ENCODE assay signal across 10 cellular contexts in genomic region chr10:60314306-60314940, GRCh38.
DNase-seq lines count a peak whose midpoint lies in the region; ATAC-seq and TF ChIP-seq lines count a peak whose summit lies in the region.
"Had no signal": no experiment of that assay in that cellular context is flagged by ENCODE, and none has a peak within 500 bp of the region (broad histone marks: within the 10 kb centered on the region; RNA-seq: fewer than 3 reads in every experiment).

No MANE protein-coding gene starts in this region.

- H3K27ac Mint-ChIP-seq in stimulated activated naive CD8-positive, alpha-beta T cell treated with anti-CD3 and anti-CD28 coated beads, Interleukin-15, amount 100 ng/mL, for 72 hours = no peak overlapping the region

- no peaks in the 10 kb centered on the region for H3K9me2 ChIP-seq in PC-3 (replicated peaks; ENCODE audit: low read length)

- H4K20me1 ChIP-seq in PC-3 (ENCODE audit: low read length) (no peaks in the 10 kb centered on the region), fibroblast of lung (ENCODE audit: control insufficient read depth, extremely low read depth, insufficient read depth, low read length) (no peaks in the 10 kb centered on the region)

- POLR2A ChIA-PET in PC-3 (lab: Charles Lee; ENCODE audit: unreplicated experiment) = interaction anchor here (0.6 kb wide), 1 partner anchor 235 kb away, joined by 8 read pairs; no protein-coding TSS in a partner anchor

- H3K36me3 ChIP-seq in PC-3 (ENCODE audit: low read depth, low read length) (no peaks in the 10 kb centered on the region), fibroblast of lung (ENCODE audit: control insufficient read depth, insufficient read depth, low read length) (no peaks in the 10 kb centered on the region)
- H3K36me3 ChIP-seq: thyroid gland had no signal

- H3K4me1 ChIP-seq in right cardiac atrium (ENCODE audit: control insufficient read depth, insufficient read depth, low read length) (no peaks in the 10 kb centered on the region), PC-3 (ENCODE audit: insufficient read depth, low read length) (peaks cover 36% of the 10 kb centered on the region), fibroblast of lung (ENCODE audit: control insufficient read depth, extremely low read depth, insufficient read depth, low read length) (peaks cover 17% of the 10 kb centered on the region)

- no peaks in the 10 kb centered on the region for H3K27me3 Mint-ChIP-seq in stimulated activated naive CD8-positive, alpha-beta T cell treated with anti-CD3 and anti-CD28 coated beads, Interleukin-15, amount 100 ng/mL, for 72 hours

- no peaks in the 10 kb centered on the region for H3K9me3 Mint-ChIP-seq in stimulated activated naive CD8-positive, alpha-beta T cell treated with anti-CD3 and anti-CD28 coated beads, Interleukin-15, amount 100 ng/mL, for 72 hours

- no peak overlapping the region for H3K4me3 ChIP-seq in right cardiac atrium (ENCODE audit: low read length)
- peak overlapping the region; percentile 11; the same call in 1 of the 2 replicates for H3K4me3 ChIP-seq in PC-3 (ENCODE audit: low read length)
- H3K4me3 ChIP-seq in fibroblast of lung (replicated peaks in 1 of 4; ENCODE audit: control extremely low read depth in 1 of 4, insufficient read depth in 1 of 4, low read depth in 3 of 4, low read length in 4 of 4) = no peak overlapping the region
- H3K4me3 ChIP-seq: thyroid gland had no signal

- H2AFZ ChIP-seq in PC-3 (ENCODE audit: low read length) = no peak overlapping the region
- H2AFZ ChIP-seq in fibroblast of lung (ENCODE audit: low read length) = no peak overlapping the region

- intact Hi-C loops in right cardiac atrium (cut with DNase I) = no loop called here
- intact Hi-C loops in Right ventricle myocardium superior (cut with DNase I) = no loop called here
- intact Hi-C loops in PC-3 (cut with micrococcal nuclease) = loop anchor here (2.0 kb wide), 1 partner anchor 70 kb away; no protein-coding TSS in a partner anchor

- H3K27me3 ChIP-seq in right cardiac atrium (ENCODE audit: control insufficient read depth, insufficient read depth) = no peaks in the 10 kb centered on the region
- H3K27me3 ChIP-seq in PC-3 (ENCODE audit: low read length) = no peaks in the 10 kb centered on the region
- no peaks in the 10 kb centered on the region for H3K27me3 ChIP-seq in fibroblast of lung (ENCODE audit: control insufficient read depth, insufficient read depth, low read length)
- H3K27me3 ChIP-seq: thyroid gland had no signal

- H3K27ac ChIP-seq in right cardiac atrium (ENCODE audit: low read length) (no peak overlapping the region), PC-3 (ENCODE audit: low read length) (peak overlapping the region; percentile 76), fibroblast of lung (ENCODE audit: insufficient read depth, low read length) (peak overlapping the region; percentile 51)
- H3K27ac ChIP-seq: thyroid gland had no signal

- no peaks in the 10 kb centered on the region for H3K79me2 ChIP-seq in PC-3 (ENCODE audit: low read length)
- no peaks in the 10 kb centered on the region for H3K79me2 ChIP-seq in fibroblast of lung (ENCODE audit: control insufficient read depth, insufficient read depth, low read length)

- H3K4me1 Mint-ChIP-seq in stimulated activated naive CD8-positive, alpha-beta T cell treated with anti-CD3 and anti-CD28 coated beads, Interleukin-15, amount 100 ng/mL, for 72 hours = peaks cover 10% of the 10 kb centered on the region

- 68% methylated on average over 3 of the region's 3 CpGs for WGBS in right cardiac atrium

- H3K9ac ChIP-seq in PC-3 (ENCODE audit: low read length) = no peak overlapping the region
- H3K9ac ChIP-seq in fibroblast of lung (ENCODE audit: insufficient read depth, low read length) = no peak overlapping the region

- H3K9me3 ChIP-seq in right cardiac atrium (ENCODE audit: control insufficient read depth, low read length) (no peaks in the 10 kb centered on the region), PC-3 (ENCODE audit: low read length) (no peaks in the 10 kb centered on the region), fibroblast of lung (ENCODE audit: control insufficient read depth, insufficient read depth, low read depth, low read length) (no peaks in the 10 kb centered on the region)
- H3K9me3 ChIP-seq: thyroid gland had no signal

- peaks cover 10% of the 10 kb centered on the region for H3F3A ChIP-seq in PC-3 (ENCODE audit: low read length, unreplicated experiment)

- CTCF ChIA-PET in PC-3 (lab: Charles Lee) = no interaction called here

- TF ChIP-seq CTCF in PC-3 (conservative IDR thresholded peaks at IDR 0.05; ENCODE audit: low read depth, low read length) = no peak
- TF ChIP-seq CTCF in fibroblast of lung (conservative IDR thresholded peaks at IDR 0.05 in 1 of 2, IDR thresholded peaks at IDR 0.05 in 1 of 2; ENCODE audit: low read depth in 1 of 2, low read length in 2 of 2) = no peak

- DNase-seq in right cardiac atrium (no peak), Right ventricle myocardium superior (no peak), PC-3 (peak; percentile 82), fibroblast of lung (ENCODE audit: low read depth in 2 of 2) (peak; percentile 81 to 82)
- DNase-seq in stimulated activated naive CD8-positive, alpha-beta T cell treated with anti-CD3 and anti-CD28 coated beads, Interleukin-15, amount 100 ng/mL, for 72 hours = no peak
- DNase-seq: NCI-H446 treated with DMSO at 0.1 percent for 48 hours, thyroid gland had no signal

- peak overlapping the region; percentile 53 for H3K4me2 ChIP-seq in PC-3 (ENCODE audit: low read length)
- peak overlapping the region; percentile 65 for H3K4me2 ChIP-seq in fibroblast of lung (ENCODE audit: extremely low read depth, insufficient read depth, low read length)

- H3K4me3 Mint-ChIP-seq in stimulated activated naive CD8-positive, alpha-beta T cell treated with anti-CD3 and anti-CD28 coated beads, Interleukin-15, amount 100 ng/mL, for 72 hours = no peak overlapping the region

- ATAC-seq in right cardiac atrium (peak; percentile 29 to 67), Right ventricle myocardium superior (ENCODE audit: poor library complexity) (no peak), PC-3 (peak; percentile 77), HG02623 (IDR thresholded peaks at IDR 0.05; ENCODE audit: unreplicated experiment) (no peak), HG03520 (IDR thresholded peaks at IDR 0.05; ENCODE audit: unreplicated experiment) (no peak), GM19455 (IDR thresholded peaks at IDR 0.05; ENCODE audit: unreplicated experiment) (no peak)
- no peak for ATAC-seq in stimulated activated naive CD8-positive, alpha-beta T cell treated with anti-CD3 and anti-CD28 coated beads, Interleukin-15, amount 100 ng/mL, for 72 hours

- no TSS peak for BruUV-seq in PC-3 (replicated peaks; lab: Mats Ljungman, UMichigan)

Comparison
In these comparisons a context has a peak if more than half of its experiments do, and no peak if none do; other contexts are left out.
1. ATAC-seq: peak in right cardiac atrium (2 of 2) and PC-3 (single experiment); none in Right ventricle myocardium superior (single experiment), stimulated activated naive CD8-positive, alpha-beta T cell treated with anti-CD3 and anti-CD28 coated beads, Interleukin-15, amount 100 ng/mL, for 72 hours (single experiment), HG02623 (single experiment), HG03520 (single experiment) and GM19455 (single experiment).
2. DNase-seq: peak in PC-3 (single experiment) and fibroblast of lung (2 of 2); none in right cardiac atrium (0 of 3), Right ventricle myocardium superior (single experiment) and stimulated activated naive CD8-positive, alpha-beta T cell treated with anti-CD3 and anti-CD28 coated beads, Interleukin-15, amount 100 ng/mL, for 72 hours (0 of 2).